Comparison of ENCODE assay signal across 8 cellular contexts in genomic region chr17:14068542-14069250, GRCh38. TPM values are rescaled to one million over a fixed set of nuclear protein-coding genes. Genes with fewer than 3 reads are reported as not detected.
DNase-seq lines count a peak whose midpoint lies in the region; ATAC-seq, FAIRE-seq and TF ChIP-seq lines count a peak whose summit lies in the region.

No MANE protein-coding gene starts in this region.

- FAIRE-seq in H54 (lab: Jason Lieb, UNC), result no peak

- peaks cover 58% of the 10 kb centered on the region for H3K4me1 Mint-ChIP-seq in activated naive CD4-positive, alpha-beta T cell treated with anti-CD3 and anti-CD28 coated beads, Interleukin-2, amount 10 ng/mL, durations not matched to agents 7 days and 5 days

- H3K9ac ChIP-seq in muscle layer of colon (ENCODE audit: low read length), result no peak overlapping the region

- H3K27me3 Mint-ChIP-seq in activated naive CD4-positive, alpha-beta T cell treated with anti-CD3 and anti-CD28 coated beads, Interleukin-2, amount 10 ng/mL, durations not matched to agents 7 days and 5 days, result no peaks in the 10 kb centered on the region

- peak; percentile 3 for ATAC-seq in HG03571 (IDR thresholded peaks at IDR 0.05; ENCODE audit: unreplicated experiment)
- ATAC-seq in HG03439 (IDR thresholded peaks at IDR 0.05; ENCODE audit: unreplicated experiment), result no peak
- ATAC-seq in sciatic nerve, result no peak

- intact Hi-C loops in sciatic nerve (cut with DNase I), result no loop called here

- H3K9me3 ChIP-seq in muscle layer of colon (ENCODE audit: low read length), result no peaks in the 10 kb centered on the region

- H3K27ac Mint-ChIP-seq in activated naive CD4-positive, alpha-beta T cell treated with anti-CD3 and anti-CD28 coated beads, Interleukin-2, amount 10 ng/mL, durations not matched to agents 7 days and 5 days, result peak overlapping the region; percentile 93

- no peak for TF ChIP-seq CTCF in brain microvascular endothelial cell (IDR thresholded peaks at IDR 0.05; ENCODE audit: low read depth, low read length, missing control alignments)

- H3K4me1 ChIP-seq in muscle layer of colon (ENCODE audit: insufficient read depth, low read length), result peaks cover 17% of the 10 kb centered on the region

- in situ Hi-C loops in brain microvascular endothelial cell (cut with HindIII; ENCODE audit: low pct_ligation_motif_present, low sequenced_read_pairs), result no loop called here

- H3K4me3 ChIP-seq in brain microvascular endothelial cell (ENCODE audit: low read depth, low read length) (peak overlapping the region; percentile 100), muscle layer of colon (ENCODE audit: low read depth in 1 of 2, low read length in 2 of 2) (peak overlapping the region; percentile 89 to 95)

- CTCF ChIA-PET in activated naive CD4-positive, alpha-beta T cell treated with anti-CD3 and anti-CD28 coated beads, Interleukin-2, amount 10 ng/mL, durations not matched to agents 7 days and 5 days (lab: Charles Lee), result no interaction called here

- H3K27me3 ChIP-seq in brain microvascular endothelial cell (replicated peaks) (no peaks in the 10 kb centered on the region), muscle layer of colon (ENCODE audit: control insufficient read depth in 1 of 2, insufficient read depth in 2 of 2, low read length in 2 of 2) (no peaks in the 10 kb centered on the region)

- peaks cover 37% of the 10 kb centered on the region for H3K36me3 Mint-ChIP-seq in activated naive CD4-positive, alpha-beta T cell treated with anti-CD3 and anti-CD28 coated beads, Interleukin-2, amount 10 ng/mL, durations not matched to agents 7 days and 5 days

- no peak for TF ChIP-seq POLR2A in H54 (IDR thresholded peaks at IDR 0.05; ENCODE audit: low read depth, low read length)

- H3K9me3 Mint-ChIP-seq in activated naive CD4-positive, alpha-beta T cell treated with anti-CD3 and anti-CD28 coated beads, Interleukin-2, amount 10 ng/mL, durations not matched to agents 7 days and 5 days, result peaks cover 8% of the 10 kb centered on the region

- H3K36me3 ChIP-seq in brain microvascular endothelial cell (replicated peaks) (no peaks in the 10 kb centered on the region), muscle layer of colon (ENCODE audit: insufficient read depth, low read length) (no peaks in the 10 kb centered on the region)

- peak overlapping the region; percentile 67 for H3K27ac ChIP-seq in brain microvascular endothelial cell
- H3K27ac ChIP-seq in muscle layer of colon (ENCODE audit: low read depth, low read length), result peak overlapping the region; percentile 86

- H3K4me3 Mint-ChIP-seq in activated naive CD4-positive, alpha-beta T cell treated with anti-CD3 and anti-CD28 coated beads, Interleukin-2, amount 10 ng/mL, durations not matched to agents 7 days and 5 days, result peak overlapping the region; percentile 94

- no peak for DNase-seq in activated naive CD4-positive, alpha-beta T cell treated with anti-CD3 and anti-CD28 coated beads, Interleukin-2, amount 10 ng/mL, durations not matched to agents 7 days and 5 days
- DNase-seq in activated naive CD4-positive, alpha-beta T cell treated with anti-CD3 and anti-CD28 coated beads, Interleukin-2, amount 50 U/mL, for 16 hours, result no peak
- DNase-seq in brain microvascular endothelial cell, result no peak
- DNase-seq in sciatic nerve (ENCODE audit: low spot score), result no peak
- DNase-seq in H54 (ENCODE audit: insufficient read length, low spot score), result no peak

RNA-seq across cellular contexts. Expression of gene COX10, which starts 0.6 kb away (rescaled TPM):
- total RNA-seq in sciatic nerve, result 8.7 TPM
